In genomic region chr4:88054909-88055308, GRCh38 we compare ENCODE assay signal across 8 cellular contexts. TPM values are rescaled to one million over a fixed set of nuclear protein-coding genes. Genes with fewer than 3 reads are reported as not detected.
DNase-seq lines count a peak whose midpoint lies in the region; ATAC-seq, FAIRE-seq and TF ChIP-seq lines count a peak whose summit lies in the region.

No MANE protein-coding gene starts in this region.

- H3K36me3 ChIP-seq in HAP-1 (replicated peaks): peaks cover 19% of the 10 kb centered on the region
- H3K36me3 ChIP-seq in fibroblast of lung (ENCODE audit: control insufficient read depth, insufficient read depth, low read length): peaks cover 4% of the 10 kb centered on the region

- no peaks in the 10 kb centered on the region for H3K4me1 Mint-ChIP-seq in activated T-helper 17 cell treated with anti-CD3 and anti-CD28 coated beads, Interleukin-2, amount 50 U/mL, for 72 hours

- no peak overlapping the region for H3K27ac ChIP-seq in fibroblast of lung (ENCODE audit: insufficient read depth, low read length)

- H3K79me2 ChIP-seq in fibroblast of lung (ENCODE audit: control insufficient read depth, insufficient read depth, low read length): no peaks in the 10 kb centered on the region

- H3K4me3 ChIP-seq in HAP-1: no peak overlapping the region
- H3K4me3 ChIP-seq in fibroblast of lung (replicated peaks in 1 of 4; ENCODE audit: control extremely low read depth in 1 of 4, insufficient read depth in 1 of 4, low read depth in 3 of 4, low read length in 4 of 4): no peak overlapping the region

- no peak overlapping the region for H3K4me2 ChIP-seq in fibroblast of lung (ENCODE audit: extremely low read depth, insufficient read depth, low read length)

- no peak overlapping the region for H3K4me3 Mint-ChIP-seq in activated T-helper 17 cell treated with anti-CD3 and anti-CD28 coated beads, Interleukin-2, amount 50 U/mL, for 72 hours

- H2AFZ ChIP-seq in fibroblast of lung (ENCODE audit: low read length): no peak overlapping the region

- no peaks in the 10 kb centered on the region for H3K27me3 Mint-ChIP-seq in activated T-helper 17 cell treated with anti-CD3 and anti-CD28 coated beads, Interleukin-2, amount 50 U/mL, for 72 hours

- DNase-seq in DMS53 (lab: John Stamatoyannopoulos, UW) (peak; percentile 62), HAP-1 (ENCODE audit: low spot score in 2 of 2) (peak; percentile 11 to 29), RCC 7860 (ENCODE audit: low spot score) (peak; percentile 35), fibroblast of lung (ENCODE audit: low read depth in 2 of 2) (peak; percentile 40 to 62), pulmonary artery endothelial cell (ENCODE audit: low read depth, low spot score) (peak; percentile 47), mesenteric fat pad (ENCODE audit: low spot score) (no peak)

- H3K9me3 ChIP-seq in HAP-1 (no peaks in the 10 kb centered on the region), fibroblast of lung (ENCODE audit: control insufficient read depth, insufficient read depth, low read depth, low read length) (no peaks in the 10 kb centered on the region)

- H3K9me3 Mint-ChIP-seq in activated T-helper 17 cell treated with anti-CD3 and anti-CD28 coated beads, Interleukin-2, amount 50 U/mL, for 72 hours: no peaks in the 10 kb centered on the region

- FAIRE-seq in RCC 7860 (lab: Jason Lieb, UNC): no peak

- H3K4me1 ChIP-seq in HAP-1 (no peaks in the 10 kb centered on the region), fibroblast of lung (ENCODE audit: control insufficient read depth, extremely low read depth, insufficient read depth, low read length) (no peaks in the 10 kb centered on the region)

- no peaks in the 10 kb centered on the region for H4K20me1 ChIP-seq in fibroblast of lung (ENCODE audit: control insufficient read depth, extremely low read depth, insufficient read depth, low read length)

- H3K27me3 ChIP-seq in HAP-1 (ENCODE audit: low read depth): no peaks in the 10 kb centered on the region
- no peaks in the 10 kb centered on the region for H3K27me3 ChIP-seq in fibroblast of lung (ENCODE audit: control insufficient read depth, insufficient read depth, low read length)

- no peak for ATAC-seq in GM18511 (IDR thresholded peaks at IDR 0.05; ENCODE audit: unreplicated experiment)
- ATAC-seq in activated T-helper 17 cell treated with anti-CD3 and anti-CD28 coated beads, Interleukin-2, amount 50 U/mL, for 72 hours (replicated peaks): no peak

- no peak overlapping the region for H3K27ac Mint-ChIP-seq in activated T-helper 17 cell treated with anti-CD3 and anti-CD28 coated beads, Interleukin-2, amount 50 U/mL, for 72 hours

- TF ChIP-seq CTCF in fibroblast of lung (conservative IDR thresholded peaks at IDR 0.05 in 1 of 2, IDR thresholded peaks at IDR 0.05 in 1 of 2; ENCODE audit: low read depth in 1 of 2, low read length in 2 of 2): peak; percentile 47 to 64

- H3K9ac ChIP-seq in fibroblast of lung (ENCODE audit: insufficient read depth, low read length): no peak overlapping the region

- H3K36me3 Mint-ChIP-seq in activated T-helper 17 cell treated with anti-CD3 and anti-CD28 coated beads, Interleukin-2, amount 50 U/mL, for 72 hours (ENCODE audit: low read depth): peaks cover 56% of the 10 kb centered on the region

- in situ Hi-C loops in HAP-1 (cut with MboI; ENCODE audit: low sequenced_read_pairs): no loop called here

RNA-seq across cellular contexts. Expression of gene PKD2, which starts 47.5 kb away (rescaled TPM):
- total RNA-seq in fibroblast of lung (101 and 109 TPM in 2 replicates), pulmonary artery endothelial cell (49.0 and 49.7 TPM in 2 replicates), mesenteric fat pad (54.3 TPM)
- polyA plus RNA-seq in fibroblast of lung: 61.5 and 158 TPM in 2 replicates
- 50.8 and 119 TPM in 2 replicates for polyA plus RNA-seq in fibroblast of lung (2012)
- polyA minus RNA-seq in fibroblast of lung (ENCODE audit: low replicate concordance): 30.5 and 43.4 TPM in 2 replicates
- total RNA-seq in activated T-helper 17 cell treated with anti-CD3 and anti-CD28 coated beads, Interleukin-2, amount 50 U/mL, for 72 hours: 10 to 100 TPM in 1 of 2 donors, 1 to 10 TPM in 1; 7.3 to 12.7 TPM
